8 cellular contexts compared by ENCODE assay signal in the genomic region with DNA sequence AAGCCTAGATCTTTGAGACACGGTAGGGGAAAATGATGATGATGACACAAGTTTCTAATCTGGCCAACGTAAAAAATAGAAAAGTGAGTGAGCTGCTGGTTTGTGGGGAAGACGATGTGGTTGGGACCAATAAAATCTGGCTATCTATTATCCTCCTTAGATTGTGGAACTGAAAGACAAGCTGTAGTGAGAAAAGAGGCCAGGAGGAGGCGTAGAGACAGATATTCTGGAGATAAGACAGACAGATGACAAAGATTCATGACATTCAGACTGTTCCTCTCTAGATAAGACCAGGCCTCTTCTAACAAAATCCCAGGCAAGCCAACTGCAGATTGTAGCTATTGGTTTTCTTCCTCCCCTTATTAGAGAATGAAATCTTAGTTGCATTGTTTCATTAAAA.
DNase-seq lines count a peak whose midpoint lies in the region; ATAC-seq and TF ChIP-seq lines count a peak whose summit lies in the region.

No MANE protein-coding gene starts in this region.

- H3K4me3 ChIP-seq in liver (ENCODE audit: low read depth in 1 of 3, low read length in 3 of 3): no peak overlapping the region

- H3K27ac ChIP-seq in liver (ENCODE audit: low read depth in 1 of 2, low read length in 2 of 2): no peak overlapping the region

- H3K4me1 ChIP-seq in liver (ENCODE audit: control insufficient read depth in 4 of 4, insufficient read depth in 4 of 4, low read length in 3 of 4): no peaks in the 10 kb centered on the region

- H3K9ac ChIP-seq in liver (ENCODE audit: low read depth in 1 of 2, low read length in 2 of 2): no peak overlapping the region

- 52% methylated on average over 4 of the region's 4 CpGs for WGBS in liver

- H3K27me3 ChIP-seq in liver (ENCODE audit: control insufficient read depth in 4 of 4, insufficient read depth in 4 of 4, low read length in 3 of 4): no peaks in the 10 kb centered on the region

- H3K9me3 ChIP-seq in liver (ENCODE audit: control insufficient read depth in 4 of 4, low read length in 3 of 4): no peaks in the 10 kb centered on the region

- DNase-seq in GM13976 (ENCODE audit: low spot score) (no peak), SK-N-DZ (ENCODE audit: low spot score) (peak; percentile 80), SHP77 (lab: John Stamatoyannopoulos, UW) (no peak), activated gamma-delta T cell (lab: John Stamatoyannopoulos, UW) (no peak), NCI-H187 treated with DMSO at 0.1 percent for 48 hours (lab: John Stamatoyannopoulos, UW) (no peak)

- peak; percentile 54 for ATAC-seq in HG02981 (IDR thresholded peaks at IDR 0.05; ENCODE audit: unreplicated experiment)
- ATAC-seq in GM19455 (IDR thresholded peaks at IDR 0.05; ENCODE audit: unreplicated experiment): no peak

- TF ChIP-seq CTCF in GM13976 (IDR thresholded peaks at IDR 0.05; ENCODE audit: borderline replicate concordance, control extremely low read depth, extremely low read depth, insufficient read depth, missing control alignments) (peak; percentile 20), liver (IDR thresholded peaks at IDR 0.05; ENCODE audit: low read depth, low read length, missing input control) (peak; percentile 13)

- peak; percentile 45 to 63 for TF ChIP-seq RAD21 in liver (IDR thresholded peaks at IDR 0.05)

- in situ Hi-C loops in GM13976 (cut with MboI; ENCODE audit: low sequenced_read_pairs, unreplicated experiment): loop anchor here (25.0 kb wide), 1 partner anchor 458 kb away; no protein-coding TSS in a partner anchor

- no peaks in the 10 kb centered on the region for H3K36me3 ChIP-seq in liver (ENCODE audit: control insufficient read depth in 4 of 4, insufficient read depth in 3 of 4, low read depth in 1 of 4, low read length in 3 of 4)

TF ChIP-seq in liver, 16 proteins besides CTCF, POLR2A, EP300 and RAD21:
- TF ChIP-seq RXRA (IDR thresholded peaks at IDR 0.05) (no peak), HNF4G (IDR thresholded peaks at IDR 0.05) (no peak), JUND (IDR thresholded peaks at IDR 0.05) (no peak), YY1 (IDR thresholded peaks at IDR 0.05) (no peak), FOXA2 (IDR thresholded peaks at IDR 0.05) (no peak), HNF4A (conservative IDR thresholded peaks at IDR 0.05) (no peak)
